Comparison of ENCODE assay signal across 11 cellular contexts in the genomic region with DNA sequence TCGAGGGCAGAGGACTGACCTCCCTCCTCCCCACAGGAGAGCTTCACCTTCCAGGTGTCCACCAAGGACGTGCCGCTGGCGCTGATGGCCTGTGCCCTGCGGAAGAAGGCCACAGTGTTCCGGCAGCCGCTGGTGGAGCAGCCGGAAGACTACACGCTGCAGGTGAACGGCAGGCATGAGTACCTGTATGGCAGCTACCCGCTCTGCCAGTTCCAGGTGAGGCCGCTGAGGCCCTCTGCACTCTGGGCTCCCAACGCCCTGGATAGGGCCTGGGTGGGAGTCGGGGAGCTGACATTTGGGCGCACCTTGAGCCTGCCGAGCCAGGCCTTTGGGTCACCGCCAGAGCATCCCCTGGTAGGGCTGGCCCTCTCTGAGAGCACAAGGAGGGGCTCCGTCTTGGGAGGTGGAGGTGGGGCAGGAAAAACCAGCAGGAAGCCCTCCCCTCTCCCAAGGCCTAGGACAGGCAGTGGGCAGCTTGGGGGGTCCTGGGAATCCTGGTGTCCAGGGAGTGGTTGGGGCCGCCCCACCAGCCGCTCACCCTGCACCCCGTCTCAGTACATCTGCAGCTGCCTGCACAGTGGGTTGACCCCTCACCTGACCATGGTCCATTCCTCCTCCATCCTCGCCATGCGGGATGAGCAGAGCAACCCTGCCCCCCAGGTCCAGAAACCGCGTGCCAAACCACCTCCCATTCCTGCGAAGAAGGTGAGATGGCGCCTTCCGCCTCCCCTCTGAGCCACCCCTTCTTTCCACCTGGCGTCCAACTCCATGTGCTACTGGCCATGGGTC.
DNase-seq lines count a peak whose midpoint lies in the region; ATAC-seq and TF ChIP-seq lines count a peak whose summit lies in the region.
"Had no signal": no experiment of that assay in that cellular context is flagged by ENCODE, and none has a peak within 500 bp of the region (broad histone marks: within the 10 kb centered on the region; RNA-seq: fewer than 3 reads in every experiment).

No MANE protein-coding gene starts in this region.

- peak overlapping the region; percentile 91 to 95 for H3K27ac Mint-ChIP-seq in activated naive CD4-positive, alpha-beta T cell treated with anti-CD3 and anti-CD28 coated beads, Interleukin-2, amount 50 U/mL, for 72 hours

- H3K4me1 ChIP-seq in mononuclear cell (ENCODE audit: insufficient read depth, low read length) (peaks cover 86% of the 10 kb centered on the region), vagina (no peaks in the 10 kb centered on the region)
- H3K4me1 ChIP-seq: body of pancreas had no signal

- H3K36me3 ChIP-seq in vagina, result peaks cover 0 to 15% of the 10 kb centered on the region in 2 donors
- H3K36me3 ChIP-seq: MG63 had no signal

- TF ChIP-seq POLR2A in vagina (IDR thresholded peaks at IDR 0.05) (no peak), lower leg skin (IDR thresholded peaks at IDR 0.05) (no peak)

- TF ChIP-seq CTCF in vagina (IDR thresholded peaks at IDR 0.05) (no peak), lower leg skin (IDR thresholded peaks at IDR 0.05) (no peak)

- H3K27me3 ChIP-seq in mononuclear cell (ENCODE audit: insufficient read depth, low read length) (no peaks in the 10 kb centered on the region), vagina (no peaks in the 10 kb centered on the region)
- H3K27me3 ChIP-seq: body of pancreas, MG63 had no signal

- 95 to 96% methylated on average over 21 to 27 of the region's 29 CpGs for WGBS in lower leg skin, 2 donors

- DNase-seq in stimulated activated CD4-positive, alpha-beta T cell treated with anti-CD3 and anti-CD28 coated beads, Interleukin-2, amount 100 ng/mL, for 48 hours, result peak; percentile 16 to 25
- no peak for DNase-seq in stimulated activated CD4-positive, alpha-beta T cell treated with anti-CD3 and anti-CD28 coated beads, Interleukin-12 subunit alpha, Interleukin-12 subunit beta, amount 100 ng/mL, for 4 hours
- DNase-seq in activated naive CD4-positive, alpha-beta T cell treated with anti-CD3 and anti-CD28 coated beads, Interleukin-2, amount 50 U/mL, for 72 hours (ENCODE audit: low spot score in 2 of 2), result no peak
- no peak for DNase-seq in vagina (ENCODE audit: extremely low spot score in 2 of 2)
- DNase-seq in AG08395 (ENCODE audit: low spot score), result no peak
- DNase-seq in lower leg skin (ENCODE audit: low spot score in 2 of 2), result no peak
- no peak for DNase-seq in DMS53 treated with DMSO at 0.1 percent for 48 hours (lab: John Stamatoyannopoulos, UW; ENCODE audit: unreplicated experiment)
- DNase-seq: MG63, PC-9 had no signal

- H3K27ac ChIP-seq in vagina, result peak overlapping the region; percentile 62
- H3K27ac ChIP-seq: PC-9 had no signal

- H3K9me3 Mint-ChIP-seq in activated naive CD4-positive, alpha-beta T cell treated with anti-CD3 and anti-CD28 coated beads, Interleukin-2, amount 50 U/mL, for 72 hours, result no peaks in the 10 kb centered on the region

- intact Hi-C loops in vagina (cut with DNase I), result no loop called here
- intact Hi-C loops in lower leg skin (cut with DNase I; ENCODE audit: low total_unique reads), result no loop called here

- H3K4me3 ChIP-seq in mononuclear cell (ENCODE audit: low read length), result peak overlapping the region; percentile 25
- H3K4me3 ChIP-seq in vagina, result peak overlapping the region; percentile 14 to 21
- no peak overlapping the region for H3K4me3 ChIP-seq in lower leg skin (ENCODE audit: low read depth, poor library complexity, severe bottlenecking)
- H3K4me3 ChIP-seq: body of pancreas, MG63, PC-9 had no signal

- no peak for ATAC-seq in activated naive CD4-positive, alpha-beta T cell treated with anti-CD3 and anti-CD28 coated beads, Interleukin-2, amount 50 U/mL, for 72 hours
- ATAC-seq: body of pancreas had no signal

- H3K9me3 ChIP-seq in mononuclear cell (ENCODE audit: low read depth, low read length) (no peaks in the 10 kb centered on the region), vagina (no peaks in the 10 kb centered on the region)
- H3K9me3 ChIP-seq: body of pancreas, MG63 had no signal

- H3K36me3 Mint-ChIP-seq in activated naive CD4-positive, alpha-beta T cell treated with anti-CD3 and anti-CD28 coated beads, Interleukin-2, amount 50 U/mL, for 72 hours, result peaks cover 7 to 40% of the 10 kb centered on the region in 2 donors

Comparison
In these comparisons a context has a peak if more than half of its experiments do, and no peak if none do; other contexts are left out.
1. DNase-seq: peak in stimulated activated CD4-positive, alpha-beta T cell treated with anti-CD3 and anti-CD28 coated beads, Interleukin-2, amount 100 ng/mL, for 48 hours (2 of 2); none in stimulated activated CD4-positive, alpha-beta T cell treated with anti-CD3 and anti-CD28 coated beads, Interleukin-12 subunit alpha, Interleukin-12 subunit beta, amount 100 ng/mL, for 4 hours (single experiment), activated naive CD4-positive, alpha-beta T cell treated with anti-CD3 and anti-CD28 coated beads, Interleukin-2, amount 50 U/mL, for 72 hours (0 of 2), vagina (0 of 2), AG08395 (single experiment), lower leg skin (0 of 2) and DMS53 treated with DMSO at 0.1 percent for 48 hours (single experiment).